ENCODE assay signal across 1 cellular context in genomic region chr11:125933030-125933813, GRCh38.
TF ChIP-seq lines count a peak whose summit lies in the region.

No MANE protein-coding gene starts in this region.

TF ChIP-seq in GM23338, 12 proteins besides CTCF, POLR2A, EP300 and RAD21 (continued from another document):
- TF ChIP-seq REST (IDR thresholded peaks at IDR 0.05; ENCODE audit: unreplicated experiment): no peak
- no peak for TF ChIP-seq CREB1 (CRISPR knock-in tag; IDR thresholded peaks at IDR 0.05; ENCODE audit: low read depth)
- TF ChIP-seq ZNF114 (CRISPR knock-in tag; IDR thresholded peaks at IDR 0.05): no peak
- TF ChIP-seq NANOG (IDR thresholded peaks at IDR 0.05; ENCODE audit: borderline replicate concordance): no peak
- TF ChIP-seq ETS1 (IDR thresholded peaks at IDR 0.05): no peak
- TF ChIP-seq ZNF462 (CRISPR knock-in tag; IDR thresholded peaks at IDR 0.05): no peak
TF ChIP-seq in GM23338: peak in this region for 0.
